Comparison of ENCODE assay signal across 16 cellular contexts in the genomic region with DNA sequence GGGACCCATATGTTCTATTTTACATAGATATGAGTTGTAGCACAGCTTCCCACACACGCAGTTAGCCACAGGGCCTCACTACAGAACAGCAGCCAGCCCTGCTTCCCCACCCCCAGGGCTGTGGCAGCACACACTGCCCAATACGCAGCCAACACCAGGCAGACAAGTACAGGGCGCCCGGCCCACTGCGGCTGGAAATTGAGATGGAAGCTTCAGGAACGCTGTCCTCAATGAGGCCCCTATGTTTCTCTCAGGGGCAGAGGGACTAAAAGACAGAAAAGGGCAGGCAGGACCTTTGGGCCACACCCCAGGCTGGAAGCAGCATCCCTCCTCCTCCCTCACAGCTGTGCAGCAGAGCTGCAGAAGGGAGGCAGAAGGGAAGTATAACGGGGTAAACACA. TPM values are rescaled to one million over a fixed set of nuclear protein-coding genes. Genes with fewer than 3 reads are reported as not detected.
DNase-seq lines count a peak whose midpoint lies in the region; ATAC-seq and TF ChIP-seq lines count a peak whose summit lies in the region.
"Had no signal": no experiment of that assay in that cellular context is flagged by ENCODE, and none has a peak within 500 bp of the region (broad histone marks: within the 10 kb centered on the region; RNA-seq: fewer than 3 reads in every experiment).

No MANE protein-coding gene starts in this region.

- H3K4me1 Mint-ChIP-seq in activated CD8-positive, alpha-beta T cell treated with anti-CD3 and anti-CD28 coated beads for 36 hours (ENCODE audit: low read depth): peaks cover 22% of the 10 kb centered on the region
- H3K4me1 Mint-ChIP-seq in activated CD8-positive, alpha-beta T cell treated with anti-CD3 and anti-CD28 coated beads, Interleukin-2, amount 10 ng/mL, durations not matched to agents 7 days and 5 days (ENCODE audit: low read depth): peaks cover 13% of the 10 kb centered on the region
- peaks cover 26 to 55% of the 10 kb centered on the region in 2 donors for H3K4me1 Mint-ChIP-seq in stimulated activated naive B cell treated with anti-CD40 and anti-IgM and Interleukin-4, amounts not matched to agents 10 μg/mL and 1 μg/mL and 100 μg/mL, for 72 hours
- H3K4me1 Mint-ChIP-seq in activated CD4-positive, alpha-beta memory T cell treated with anti-CD3 and anti-CD28 coated beads, Interleukin-2, amount 10 ng/mL, durations not matched to agents 7 days and 5 days: peaks cover 5% of the 10 kb centered on the region

- H3K27ac Mint-ChIP-seq in activated CD8-positive, alpha-beta T cell treated with anti-CD3 and anti-CD28 coated beads for 36 hours: peak overlapping the region; percentile 38
- H3K27ac Mint-ChIP-seq in activated CD8-positive, alpha-beta T cell treated with anti-CD3 and anti-CD28 coated beads, Interleukin-2, amount 10 ng/mL, durations not matched to agents 7 days and 5 days: no peak overlapping the region
- peak overlapping the region; percentile 74 for H3K27ac Mint-ChIP-seq in stimulated activated naive B cell treated with anti-CD40 and anti-IgM and Interleukin-4, amounts not matched to agents 10 μg/mL and 1 μg/mL and 100 μg/mL, for 72 hours
- H3K27ac Mint-ChIP-seq in activated CD4-positive, alpha-beta memory T cell treated with anti-CD3 and anti-CD28 coated beads, Interleukin-2, amount 10 ng/mL, durations not matched to agents 7 days and 5 days: no peak overlapping the region
- H3K27ac Mint-ChIP-seq: HFFc6 had no signal

- DNase-seq in activated CD8-positive, alpha-beta T cell treated with anti-CD3 and anti-CD28 coated beads for 36 hours: no peak
- no peak for DNase-seq in activated CD8-positive, alpha-beta T cell treated with anti-CD3 and anti-CD28 coated beads, Interleukin-2, amount 10 ng/mL, durations not matched to agents 7 days and 5 days
- DNase-seq in adipocyte (ENCODE audit: low read depth): peak; percentile 5
- no peak for DNase-seq in left cardiac atrium
- DNase-seq in stimulated activated naive B cell treated with anti-CD40 and anti-IgM and Interleukin-4, amounts not matched to agents 10 μg/mL and 1 μg/mL and 100 μg/mL, for 72 hours: no peak
- no peak for DNase-seq in activated CD4-positive, alpha-beta memory T cell treated with anti-CD3 and anti-CD28 coated beads, Interleukin-2, amount 10 ng/mL, durations not matched to agents 7 days and 5 days
- no peak for DNase-seq in left colon
- DNase-seq in NCI-H82 treated with DMSO at 0.1 percent for 48 hours (lab: John Stamatoyannopoulos, UW; ENCODE audit: unreplicated experiment): no peak
- DNase-seq: activated naive CD4-positive, alpha-beta T cell treated with Interleukin-2 at 50 U/mL for 16 hours; GDM1; HFFc6; KBM-7; psoas muscle; tibial artery had no signal

- no peaks in the 10 kb centered on the region for H3K27me3 Mint-ChIP-seq in activated CD8-positive, alpha-beta T cell treated with anti-CD3 and anti-CD28 coated beads for 36 hours
- H3K27me3 Mint-ChIP-seq in activated CD8-positive, alpha-beta T cell treated with anti-CD3 and anti-CD28 coated beads, Interleukin-2, amount 10 ng/mL, durations not matched to agents 7 days and 5 days (ENCODE audit: low read depth): no peaks in the 10 kb centered on the region
- H3K27me3 Mint-ChIP-seq in stimulated activated naive B cell treated with anti-CD40 and anti-IgM and Interleukin-4, amounts not matched to agents 10 μg/mL and 1 μg/mL and 100 μg/mL, for 72 hours: no peaks in the 10 kb centered on the region
- no peaks in the 10 kb centered on the region for H3K27me3 Mint-ChIP-seq in activated CD4-positive, alpha-beta memory T cell treated with anti-CD3 and anti-CD28 coated beads, Interleukin-2, amount 10 ng/mL, durations not matched to agents 7 days and 5 days

- no peak for TF ChIP-seq CTCF in activated CD8-positive, alpha-beta T cell treated with anti-CD3 and anti-CD28 coated beads for 36 hours (IDR thresholded peaks at IDR 0.05)

- H3K27me3 ChIP-seq in adipocyte (replicated peaks; ENCODE audit: control insufficient read depth, insufficient read depth, low read length): no peaks in the 10 kb centered on the region
- H3K27me3 ChIP-seq: cardiac muscle cell, tibial artery had no signal

- CTCF ChIA-PET in activated CD8-positive, alpha-beta T cell treated with anti-CD3 and anti-CD28 coated beads for 36 hours (lab: Charles Lee): no interaction called here
- CTCF ChIA-PET in activated CD8-positive, alpha-beta T cell treated with anti-CD3 and anti-CD28 coated beads, Interleukin-2, amount 10 ng/mL, durations not matched to agents 7 days and 5 days (lab: Charles Lee): no interaction called here
- CTCF ChIA-PET in activated CD4-positive, alpha-beta memory T cell treated with anti-CD3 and anti-CD28 coated beads, Interleukin-2, amount 10 ng/mL, durations not matched to agents 7 days and 5 days (lab: Charles Lee): no interaction called here

- H3K4me3 ChIP-seq in adipocyte (ENCODE audit: low read length): no peak overlapping the region
- H3K4me3 ChIP-seq: A549, cardiac muscle cell, psoas muscle, tibial artery had no signal

- no peaks in the 10 kb centered on the region for H3K9me3 ChIP-seq in adipocyte (ENCODE audit: control insufficient read depth, low read length)
- H3K9me3 ChIP-seq: A549, psoas muscle, tibial artery had no signal

- POLR2A ChIA-PET in activated CD8-positive, alpha-beta T cell treated with anti-CD3 and anti-CD28 coated beads for 36 hours (lab: Charles Lee): interaction anchor here (0.9 kb wide), 1 partner anchor 15 kb away, joined by 3 read pairs; the partner anchor contains the start of gene WDR4
- POLR2A ChIA-PET in activated CD8-positive, alpha-beta T cell treated with anti-CD3 and anti-CD28 coated beads, Interleukin-2, amount 10 ng/mL, durations not matched to agents 7 days and 5 days (lab: Charles Lee): no interaction called here
- POLR2A ChIA-PET in activated CD4-positive, alpha-beta memory T cell treated with anti-CD3 and anti-CD28 coated beads, Interleukin-2, amount 10 ng/mL, durations not matched to agents 7 days and 5 days (lab: Charles Lee): no interaction called here

- intact Hi-C loops in activated CD8-positive, alpha-beta T cell treated with anti-CD3 and anti-CD28 coated beads for 36 hours (cut with micrococcal nuclease): no loop called here
- intact Hi-C loops in left cardiac atrium (cut with DNase I): no loop called here
- intact Hi-C loops in left colon (cut with DNase I, micrococcal nuclease): no loop called here

- H3K4me3 Mint-ChIP-seq in activated CD8-positive, alpha-beta T cell treated with anti-CD3 and anti-CD28 coated beads for 36 hours: no peak overlapping the region
- no peak overlapping the region for H3K4me3 Mint-ChIP-seq in activated CD8-positive, alpha-beta T cell treated with anti-CD3 and anti-CD28 coated beads, Interleukin-2, amount 10 ng/mL, durations not matched to agents 7 days and 5 days
- no peak overlapping the region for H3K4me3 Mint-ChIP-seq in stimulated activated naive B cell treated with anti-CD40 and anti-IgM and Interleukin-4, amounts not matched to agents 10 μg/mL and 1 μg/mL and 100 μg/mL, for 72 hours
- no peak overlapping the region for H3K4me3 Mint-ChIP-seq in activated CD4-positive, alpha-beta memory T cell treated with anti-CD3 and anti-CD28 coated beads, Interleukin-2, amount 10 ng/mL, durations not matched to agents 7 days and 5 days
- H3K4me3 Mint-ChIP-seq: HFFc6 had no signal

- H3K36me3 ChIP-seq in adipocyte (ENCODE audit: control insufficient read depth, insufficient read depth, low read length, severe bottlenecking): peaks cover 59% of the 10 kb centered on the region

- H3K36me3 Mint-ChIP-seq in activated CD8-positive, alpha-beta T cell treated with anti-CD3 and anti-CD28 coated beads for 36 hours (ENCODE audit: low read depth): peaks cover 52% of the 10 kb centered on the region
- peaks cover 49% of the 10 kb centered on the region for H3K36me3 Mint-ChIP-seq in activated CD8-positive, alpha-beta T cell treated with anti-CD3 and anti-CD28 coated beads, Interleukin-2, amount 10 ng/mL, durations not matched to agents 7 days and 5 days (ENCODE audit: low read depth)
- peaks cover 58 to 75% of the 10 kb centered on the region in 2 donors for H3K36me3 Mint-ChIP-seq in stimulated activated naive B cell treated with anti-CD40 and anti-IgM and Interleukin-4, amounts not matched to agents 10 μg/mL and 1 μg/mL and 100 μg/mL, for 72 hours
- peaks cover 52% of the 10 kb centered on the region for H3K36me3 Mint-ChIP-seq in activated CD4-positive, alpha-beta memory T cell treated with anti-CD3 and anti-CD28 coated beads, Interleukin-2, amount 10 ng/mL, durations not matched to agents 7 days and 5 days (ENCODE audit: low read depth)

- no peak overlapping the region for H3K9ac ChIP-seq in adipocyte (ENCODE audit: low read length)

- ATAC-seq in activated CD8-positive, alpha-beta T cell treated with anti-CD3 and anti-CD28 coated beads for 36 hours: no peak
- ATAC-seq in activated CD8-positive, alpha-beta T cell treated with anti-CD3 and anti-CD28 coated beads, Interleukin-2, amount 10 ng/mL, durations not matched to agents 7 days and 5 days: no peak
- ATAC-seq in left cardiac atrium: peak; percentile 13 to 35
- no peak for ATAC-seq in stimulated activated naive B cell treated with anti-CD40 and anti-IgM and Interleukin-4, amounts not matched to agents 10 μg/mL and 1 μg/mL and 100 μg/mL, for 72 hours (replicated peaks)
- no peak for ATAC-seq in left colon

- no peaks in the 10 kb centered on the region for H3K9me3 Mint-ChIP-seq in activated CD8-positive, alpha-beta T cell treated with anti-CD3 and anti-CD28 coated beads for 36 hours
- no peaks in the 10 kb centered on the region for H3K9me3 Mint-ChIP-seq in activated CD8-positive, alpha-beta T cell treated with anti-CD3 and anti-CD28 coated beads, Interleukin-2, amount 10 ng/mL, durations not matched to agents 7 days and 5 days (ENCODE audit: insufficient read depth)
- no peaks in the 10 kb centered on the region for H3K9me3 Mint-ChIP-seq in stimulated activated naive B cell treated with anti-CD40 and anti-IgM and Interleukin-4, amounts not matched to agents 10 μg/mL and 1 μg/mL and 100 μg/mL, for 72 hours
- no peaks in the 10 kb centered on the region for H3K9me3 Mint-ChIP-seq in activated CD4-positive, alpha-beta memory T cell treated with anti-CD3 and anti-CD28 coated beads, Interleukin-2, amount 10 ng/mL, durations not matched to agents 7 days and 5 days
- H3K9me3 Mint-ChIP-seq: HFFc6 had no signal

- peaks cover 11% of the 10 kb centered on the region for H3K4me1 ChIP-seq in adipocyte (ENCODE audit: control insufficient read depth, insufficient read depth, low read length)
- H3K4me1 ChIP-seq: A549, psoas muscle, tibial artery had no signal

RNA-seq across cellular contexts. Expression of gene WDR4, which starts 14.5 kb away (rescaled TPM):
- total RNA-seq in activated CD8-positive, alpha-beta T cell treated with anti-CD3 and anti-CD28 coated beads for 36 hours: 10 to 100 TPM; 49.8 to 53.5 TPM
- 10 to 100 TPM; 35.6 to 40.9 TPM for total RNA-seq in activated CD8-positive, alpha-beta T cell treated with anti-CD3 and anti-CD28 coated beads, Interleukin-2, amount 10 ng/mL, durations not matched to agents 7 days and 5 days
- 1 to 10 TPM; 6.5 to 9.9 TPM for total RNA-seq in left cardiac atrium
- total RNA-seq in activated CD4-positive, alpha-beta memory T cell treated with anti-CD3 and anti-CD28 coated beads, Interleukin-2, amount 10 ng/mL, durations not matched to agents 7 days and 5 days: 10 to 100 TPM; 18.2 to 18.5 TPM
- 10 to 100 TPM; 10.5 to 21.5 TPM for total RNA-seq in left colon

RNA-seq across cellular contexts. Expression of gene NDUFV3, which starts 28.3 kb away (rescaled TPM):
- 10 to 100 TPM; 29.0 to 29.8 TPM for total RNA-seq in activated CD8-positive, alpha-beta T cell treated with anti-CD3 and anti-CD28 coated beads for 36 hours
- total RNA-seq in activated CD8-positive, alpha-beta T cell treated with anti-CD3 and anti-CD28 coated beads, Interleukin-2, amount 10 ng/mL, durations not matched to agents 7 days and 5 days: 10 to 100 TPM; 27.7 to 28.1 TPM
- 10 to 100 TPM; 46.4 to 49.7 TPM for total RNA-seq in left cardiac atrium
- 10 to 100 TPM; 17.0 TPM for total RNA-seq in activated CD4-positive, alpha-beta memory T cell treated with anti-CD3 and anti-CD28 coated beads, Interleukin-2, amount 10 ng/mL, durations not matched to agents 7 days and 5 days
- total RNA-seq in left colon: 10 to 100 TPM; 35.7 to 38.2 TPM

Comparison
In these comparisons a context has a peak if more than half of its experiments do, and no peak if none do; other contexts are left out.
1. H3K27ac Mint-ChIP-seq: peak in activated CD8-positive, alpha-beta T cell treated with anti-CD3 and anti-CD28 coated beads for 36 hours (single experiment) and stimulated activated naive B cell treated with anti-CD40 and anti-IgM and Interleukin-4, amounts not matched to agents 10 μg/mL and 1 μg/mL and 100 μg/mL, for 72 hours (single experiment); none in activated CD8-positive, alpha-beta T cell treated with anti-CD3 and anti-CD28 coated beads, Interleukin-2, amount 10 ng/mL, durations not matched to agents 7 days and 5 days (single experiment) and activated CD4-positive, alpha-beta memory T cell treated with anti-CD3 and anti-CD28 coated beads, Interleukin-2, amount 10 ng/mL, durations not matched to agents 7 days and 5 days (single experiment).
2. ATAC-seq: peak in left cardiac atrium (2 of 2); none in activated CD8-positive, alpha-beta T cell treated with anti-CD3 and anti-CD28 coated beads for 36 hours (single experiment), activated CD8-positive, alpha-beta T cell treated with anti-CD3 and anti-CD28 coated beads, Interleukin-2, amount 10 ng/mL, durations not matched to agents 7 days and 5 days (single experiment), stimulated activated naive B cell treated with anti-CD40 and anti-IgM and Interleukin-4, amounts not matched to agents 10 μg/mL and 1 μg/mL and 100 μg/mL, for 72 hours (0 of 2) and left colon (single experiment).